ENCODE assay signal across 1 cellular context in genomic region chr15:78399081-78399480, GRCh38.
TF ChIP-seq lines count a peak whose summit lies in the region.

No MANE protein-coding gene starts in this region.

TF ChIP-seq in H1, 55 proteins besides CTCF, POLR2A, EP300 and RAD21:
- TF ChIP-seq TEAD4 (IDR thresholded peaks at IDR 0.05; ENCODE audit: low read depth, low read length) (no peak), POLR2AphosphoS5 (IDR thresholded peaks at IDR 0.05; ENCODE audit: low read depth, low read length) (no peak), EGR1 (IDR thresholded peaks at IDR 0.05; ENCODE audit: borderline replicate concordance, low read depth, low read length) (no peak), RXRA (IDR thresholded peaks at IDR 0.05; ENCODE audit: insufficient read depth, low read depth, low read length) (no peak), CTBP2 (IDR thresholded peaks at IDR 0.05; ENCODE audit: borderline replicate concordance, insufficient read depth, insufficient read length, low read length) (no peak), CEBPB (IDR thresholded peaks at IDR 0.05; ENCODE audit: low read depth, low read length) (no peak), SUZ12 (IDR thresholded peaks at IDR 0.05; ENCODE audit: low read length) (no peak)
- TF ChIP-seq, protein P1, sequence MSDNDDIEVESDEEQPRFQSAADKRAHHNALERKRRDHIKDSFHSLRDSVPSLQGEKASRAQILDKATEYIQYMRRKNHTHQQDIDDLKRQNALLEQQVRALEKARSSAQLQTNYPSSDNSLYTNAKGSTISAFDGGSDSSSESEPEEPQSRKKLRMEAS (IDR thresholded peaks at IDR 0.05): no peak
- TF ChIP-seq, protein P2, sequence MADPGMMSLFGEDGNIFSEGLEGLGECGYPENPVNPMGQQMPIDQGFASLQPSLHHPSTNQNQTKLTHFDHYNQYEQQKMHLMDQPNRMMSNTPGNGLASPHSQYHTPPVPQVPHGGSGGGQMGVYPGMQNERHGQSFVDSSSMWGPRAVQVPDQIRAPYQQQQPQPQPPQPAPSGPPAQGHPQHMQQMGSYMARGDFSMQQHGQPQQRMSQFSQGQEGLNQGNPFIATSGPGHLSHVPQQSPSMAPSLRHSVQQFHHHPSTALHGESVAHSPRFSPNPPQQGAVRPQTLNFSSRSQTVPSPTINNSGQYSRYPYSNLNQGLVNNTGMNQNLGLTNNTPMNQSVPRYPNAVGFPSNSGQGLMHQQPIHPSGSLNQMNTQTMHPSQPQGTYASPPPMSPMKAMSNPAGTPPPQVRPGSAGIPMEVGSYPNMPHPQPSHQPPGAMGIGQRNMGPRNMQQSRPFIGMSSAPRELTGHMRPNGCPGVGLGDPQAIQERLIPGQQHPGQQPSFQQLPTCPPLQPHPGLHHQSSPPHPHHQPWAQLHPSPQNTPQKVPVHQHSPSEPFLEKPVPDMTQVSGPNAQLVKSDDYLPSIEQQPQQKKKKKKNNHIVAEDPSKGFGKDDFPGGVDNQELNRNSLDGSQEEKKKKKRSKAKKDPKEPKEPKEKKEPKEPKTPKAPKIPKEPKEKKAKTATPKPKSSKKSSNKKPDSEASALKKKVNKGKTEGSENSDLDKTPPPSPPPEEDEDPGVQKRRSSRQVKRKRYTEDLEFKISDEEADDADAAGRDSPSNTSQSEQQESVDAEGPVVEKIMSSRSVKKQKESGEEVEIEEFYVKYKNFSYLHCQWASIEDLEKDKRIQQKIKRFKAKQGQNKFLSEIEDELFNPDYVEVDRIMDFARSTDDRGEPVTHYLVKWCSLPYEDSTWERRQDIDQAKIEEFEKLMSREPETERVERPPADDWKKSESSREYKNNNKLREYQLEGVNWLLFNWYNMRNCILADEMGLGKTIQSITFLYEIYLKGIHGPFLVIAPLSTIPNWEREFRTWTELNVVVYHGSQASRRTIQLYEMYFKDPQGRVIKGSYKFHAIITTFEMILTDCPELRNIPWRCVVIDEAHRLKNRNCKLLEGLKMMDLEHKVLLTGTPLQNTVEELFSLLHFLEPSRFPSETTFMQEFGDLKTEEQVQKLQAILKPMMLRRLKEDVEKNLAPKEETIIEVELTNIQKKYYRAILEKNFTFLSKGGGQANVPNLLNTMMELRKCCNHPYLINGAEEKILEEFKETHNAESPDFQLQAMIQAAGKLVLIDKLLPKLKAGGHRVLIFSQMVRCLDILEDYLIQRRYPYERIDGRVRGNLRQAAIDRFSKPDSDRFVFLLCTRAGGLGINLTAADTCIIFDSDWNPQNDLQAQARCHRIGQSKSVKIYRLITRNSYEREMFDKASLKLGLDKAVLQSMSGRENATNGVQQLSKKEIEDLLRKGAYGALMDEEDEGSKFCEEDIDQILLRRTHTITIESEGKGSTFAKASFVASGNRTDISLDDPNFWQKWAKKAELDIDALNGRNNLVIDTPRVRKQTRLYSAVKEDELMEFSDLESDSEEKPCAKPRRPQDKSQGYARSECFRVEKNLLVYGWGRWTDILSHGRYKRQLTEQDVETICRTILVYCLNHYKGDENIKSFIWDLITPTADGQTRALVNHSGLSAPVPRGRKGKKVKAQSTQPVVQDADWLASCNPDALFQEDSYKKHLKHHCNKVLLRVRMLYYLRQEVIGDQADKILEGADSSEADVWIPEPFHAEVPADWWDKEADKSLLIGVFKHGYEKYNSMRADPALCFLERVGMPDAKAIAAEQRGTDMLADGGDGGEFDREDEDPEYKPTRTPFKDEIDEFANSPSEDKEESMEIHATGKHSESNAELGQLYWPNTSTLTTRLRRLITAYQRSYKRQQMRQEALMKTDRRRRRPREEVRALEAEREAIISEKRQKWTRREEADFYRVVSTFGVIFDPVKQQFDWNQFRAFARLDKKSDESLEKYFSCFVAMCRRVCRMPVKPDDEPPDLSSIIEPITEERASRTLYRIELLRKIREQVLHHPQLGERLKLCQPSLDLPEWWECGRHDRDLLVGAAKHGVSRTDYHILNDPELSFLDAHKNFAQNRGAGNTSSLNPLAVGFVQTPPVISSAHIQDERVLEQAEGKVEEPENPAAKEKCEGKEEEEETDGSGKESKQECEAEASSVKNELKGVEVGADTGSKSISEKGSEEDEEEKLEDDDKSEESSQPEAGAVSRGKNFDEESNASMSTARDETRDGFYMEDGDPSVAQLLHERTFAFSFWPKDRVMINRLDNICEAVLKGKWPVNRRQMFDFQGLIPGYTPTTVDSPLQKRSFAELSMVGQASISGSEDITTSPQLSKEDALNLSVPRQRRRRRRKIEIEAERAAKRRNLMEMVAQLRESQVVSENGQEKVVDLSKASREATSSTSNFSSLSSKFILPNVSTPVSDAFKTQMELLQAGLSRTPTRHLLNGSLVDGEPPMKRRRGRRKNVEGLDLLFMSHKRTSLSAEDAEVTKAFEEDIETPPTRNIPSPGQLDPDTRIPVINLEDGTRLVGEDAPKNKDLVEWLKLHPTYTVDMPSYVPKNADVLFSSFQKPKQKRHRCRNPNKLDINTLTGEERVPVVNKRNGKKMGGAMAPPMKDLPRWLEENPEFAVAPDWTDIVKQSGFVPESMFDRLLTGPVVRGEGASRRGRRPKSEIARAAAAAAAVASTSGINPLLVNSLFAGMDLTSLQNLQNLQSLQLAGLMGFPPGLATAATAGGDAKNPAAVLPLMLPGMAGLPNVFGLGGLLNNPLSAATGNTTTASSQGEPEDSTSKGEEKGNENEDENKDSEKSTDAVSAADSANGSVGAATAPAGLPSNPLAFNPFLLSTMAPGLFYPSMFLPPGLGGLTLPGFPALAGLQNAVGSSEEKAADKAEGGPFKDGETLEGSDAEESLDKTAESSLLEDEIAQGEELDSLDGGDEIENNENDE (IDR thresholded peaks at IDR 0.05; ENCODE audit: insufficient replicate concordance, low read length): no peak
